In genomic region chr13:76383671-76384461, GRCh38 we compare ENCODE assay signal across 10 cellular contexts.
DNase-seq lines count a peak whose midpoint lies in the region; ATAC-seq and TF ChIP-seq lines count a peak whose summit lies in the region.
"Had no signal": no experiment of that assay in that cellular context is flagged by ENCODE, and none has a peak within 500 bp of the region (broad histone marks: within the 10 kb centered on the region; RNA-seq: fewer than 3 reads in every experiment).

No MANE protein-coding gene starts in this region.

- POLR2A ChIA-PET in activated CD4-positive, alpha-beta T cell treated with anti-CD3 and anti-CD28 coated beads for 36 hours (lab: Charles Lee): no interaction called here

- H3K4me3 Mint-ChIP-seq in activated CD4-positive, alpha-beta T cell treated with anti-CD3 and anti-CD28 coated beads for 36 hours: no peak overlapping the region

- H3K4me3 ChIP-seq in cardiac fibroblast (replicated peaks in 1 of 2; ENCODE audit: low read depth in 2 of 2, low read length in 2 of 2) (no peak overlapping the region), mucosa of descending colon (no peak overlapping the region)
- H3K4me3 ChIP-seq: esophagus squamous epithelium, spleen had no signal

- H3K36me3 ChIP-seq in mucosa of descending colon (ENCODE audit: low read depth): no peaks in the 10 kb centered on the region
- H3K36me3 ChIP-seq: esophagus squamous epithelium, spleen had no signal

- no peaks in the 10 kb centered on the region for H3K9me3 ChIP-seq in mucosa of descending colon
- H3K9me3 ChIP-seq: esophagus squamous epithelium, spleen had no signal

- intact Hi-C loops in mucosa of descending colon (cut with DNase I, micrococcal nuclease): no loop called here
- intact Hi-C loops in activated CD4-positive, alpha-beta T cell treated with anti-CD3 and anti-CD28 coated beads for 36 hours (cut with DNase I, micrococcal nuclease): no loop called here

- no peaks in the 10 kb centered on the region for H3K9me3 Mint-ChIP-seq in activated CD4-positive, alpha-beta T cell treated with anti-CD3 and anti-CD28 coated beads for 36 hours (ENCODE audit: low read depth)

- no peaks in the 10 kb centered on the region for H3K27me3 Mint-ChIP-seq in activated CD4-positive, alpha-beta T cell treated with anti-CD3 and anti-CD28 coated beads for 36 hours

- H3K36me3 Mint-ChIP-seq in activated CD4-positive, alpha-beta T cell treated with anti-CD3 and anti-CD28 coated beads for 36 hours (ENCODE audit: low read depth): no peaks in the 10 kb centered on the region

- no peak for TF ChIP-seq CTCF in cardiac fibroblast (IDR thresholded peaks at IDR 0.05; ENCODE audit: low read depth, low read length)
- no peak for TF ChIP-seq CTCF in mucosa of descending colon (IDR thresholded peaks at IDR 0.05)

- H3K4me1 Mint-ChIP-seq in activated CD4-positive, alpha-beta T cell treated with anti-CD3 and anti-CD28 coated beads for 36 hours: no peaks in the 10 kb centered on the region

- DNase-seq in Ammon's horn (ENCODE audit: low spot score): peak; percentile 47
- peak; percentile 5 for DNase-seq in NCI-H2029 (lab: John Stamatoyannopoulos, UW)
- peak; percentile 83 to 94 for DNase-seq in cardiac fibroblast (ENCODE audit: low read depth in 2 of 2)
- DNase-seq in mucosa of descending colon: peak in 1 of 3 donors; percentile 12
- DNase-seq in activated CD4-positive, alpha-beta T cell treated with anti-CD3 and anti-CD28 coated beads for 36 hours: no peak
- no peak for DNase-seq in occipital lobe (lab: John Stamatoyannopoulos, UW)
- DNase-seq: esophagus squamous epithelium, spleen had no signal

- ATAC-seq in mucosa of descending colon: peak; percentile 51
- no peak for ATAC-seq in HG02763 (IDR thresholded peaks at IDR 0.05; ENCODE audit: unreplicated experiment)
- no peak for ATAC-seq in activated CD4-positive, alpha-beta T cell treated with anti-CD3 and anti-CD28 coated beads for 36 hours
- no peak for ATAC-seq in GM21447 (IDR thresholded peaks at IDR 0.05; ENCODE audit: unreplicated experiment)

- no peak overlapping the region for H3K27ac Mint-ChIP-seq in activated CD4-positive, alpha-beta T cell treated with anti-CD3 and anti-CD28 coated beads for 36 hours

- no peaks in the 10 kb centered on the region for H3K4me1 ChIP-seq in mucosa of descending colon (ENCODE audit: low read depth)
- H3K4me1 ChIP-seq: esophagus squamous epithelium, spleen had no signal

- CTCF ChIA-PET in activated CD4-positive, alpha-beta T cell treated with anti-CD3 and anti-CD28 coated beads for 36 hours (lab: Charles Lee): no interaction called here

Comparison
In these comparisons a context has a peak if more than half of its experiments do, and no peak if none do; other contexts are left out.
1. DNase-seq: peak in Ammon's horn (single experiment), NCI-H2029 (single experiment) and cardiac fibroblast (2 of 2); none in activated CD4-positive, alpha-beta T cell treated with anti-CD3 and anti-CD28 coated beads for 36 hours (single experiment) and occipital lobe (single experiment).